ENCODE assay signal across 10 cellular contexts in the genomic region with DNA sequence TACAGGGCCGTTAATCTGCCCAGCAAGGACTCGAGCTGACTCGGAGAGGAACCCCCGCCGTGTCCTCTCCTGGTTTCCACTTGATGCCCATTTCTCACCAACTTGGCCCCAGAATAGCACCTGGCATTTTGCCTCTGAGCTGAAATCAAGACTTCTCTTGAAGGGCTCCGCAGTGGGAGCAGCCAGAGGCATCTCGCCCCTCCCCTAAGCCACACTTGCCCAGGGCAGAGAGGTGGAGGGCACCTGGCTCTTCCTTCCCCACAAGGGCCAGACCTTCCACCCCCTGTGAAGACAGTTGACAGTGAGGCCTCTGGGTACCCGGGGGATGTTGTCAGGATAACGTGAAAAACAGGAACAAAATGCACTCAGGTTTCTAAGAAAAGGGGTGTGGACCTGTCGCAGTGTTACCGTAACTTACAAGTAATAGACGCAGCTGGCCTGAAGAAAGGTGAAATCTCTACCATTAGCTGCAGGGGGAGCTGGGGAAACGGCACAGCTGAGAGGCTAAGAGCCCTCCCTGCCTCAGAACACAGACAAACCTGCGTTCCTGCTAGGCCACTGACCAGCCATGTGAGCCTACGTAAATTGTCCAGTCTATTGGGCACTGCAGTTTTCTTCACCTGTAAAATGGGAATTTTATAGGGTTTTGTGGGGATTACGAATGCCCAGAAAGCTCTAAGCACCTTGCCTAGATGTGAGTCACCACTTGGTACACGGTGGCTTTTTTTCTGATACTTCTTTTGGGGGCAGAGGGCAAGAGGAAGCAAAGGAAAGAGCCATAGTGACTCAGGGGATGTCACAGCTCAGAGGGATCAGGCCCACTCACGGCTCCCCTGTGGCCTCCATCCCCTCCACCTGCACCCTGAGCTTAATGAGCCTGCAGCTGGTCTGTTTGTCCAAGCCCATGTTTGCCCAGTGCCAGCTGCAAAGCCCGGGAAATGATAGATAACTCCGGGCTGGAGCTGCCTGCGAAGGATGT. TPM values are rescaled to one million over a fixed set of nuclear protein-coding genes. Genes with fewer than 3 reads are reported as not detected.
DNase-seq lines count a peak whose midpoint lies in the region; ATAC-seq and TF ChIP-seq lines count a peak whose summit lies in the region.
"Had no signal": no experiment of that assay in that cellular context is flagged by ENCODE, and none has a peak within 500 bp of the region (broad histone marks: within the 10 kb centered on the region; RNA-seq: fewer than 3 reads in every experiment).

No MANE protein-coding gene starts in this region.

- CTCF ChIA-PET in T-cell (lab: Charles Lee) (interaction anchor here (0.6 kb wide), 2 partner anchors 158 to 189 kb away, joined by 3 read pairs; no protein-coding TSS in a partner anchor), GM10248 (lab: Yijun Ruan, JAX) (interaction anchor here (0.6 to 1.6 kb wide), 9 partner anchors 15 to 387 kb away, joined by 3 to 5 read pairs (median 3); no protein-coding TSS in a partner anchor)

- DNase-seq in DMS79 treated with DMSO at 0.1 percent for 48 hours (lab: John Stamatoyannopoulos, UW) (peak; percentile 87), HS-5 (ENCODE audit: low read depth) (peak; percentile 19), T-cell (peak in 16 of 34 experiments; percentile 1 to 42 (median 14)), foreskin keratinocyte (peak; percentile 24 to 51), GDM1 (lab: John Stamatoyannopoulos, UW) (no peak), GM10248 (ENCODE audit: extremely low spot score) (no peak)

- ATAC-seq in T-cell (replicated peaks in 1 of 4), result peak; percentile 66 to 82 (median 74)
- peak; percentile 51 for ATAC-seq in foreskin keratinocyte
- ATAC-seq in HG03280 (IDR thresholded peaks at IDR 0.05; ENCODE audit: unreplicated experiment), result no peak
- no peak for ATAC-seq in GM21619 (IDR thresholded peaks at IDR 0.05; ENCODE audit: unreplicated experiment)

- POLR2A ChIA-PET in T-cell (lab: Charles Lee), result interaction anchor here in 1 of 2 donors (0.5 kb wide), 1 partner anchor 11 kb away, joined by 5 read pairs; no protein-coding TSS in a partner anchor
- POLR2A ChIA-PET in GM10248 (lab: Yijun Ruan, JAX), result no interaction called here

- TF ChIP-seq CTCF in foreskin keratinocyte (conservative IDR thresholded peaks at IDR 0.05), result peak; percentile 64
- no peak for TF ChIP-seq CTCF in GM10248 (IDR thresholded peaks at IDR 0.05; ENCODE audit: control extremely low read depth, extremely low read depth, low read depth, missing control alignments)

- peak overlapping the region in 1 of 3 donors; percentile 10 for H3K4me3 Mint-ChIP-seq in T-cell

- H3K4me1 ChIP-seq in foreskin keratinocyte, result peaks cover 8% of the 10 kb centered on the region

- peaks cover 3 to 4% of the 10 kb centered on the region in 2 donors for H3K27me3 Mint-ChIP-seq in T-cell

- no peaks in the 10 kb centered on the region for H3K9me3 Mint-ChIP-seq in T-cell

- H3K4me1 Mint-ChIP-seq in T-cell, result peaks cover 12 to 26% (median 22%) of the 10 kb centered on the region in 3 donors

- peaks cover 25% of the 10 kb centered on the region for H3K27me3 ChIP-seq in foreskin keratinocyte

- no peak overlapping the region for H3K27ac ChIP-seq in foreskin keratinocyte
- H3K27ac ChIP-seq: thoracic aorta had no signal

- H3K27ac Mint-ChIP-seq in T-cell, result peak overlapping the region; percentile 25 to 60

- H3K36me3 Mint-ChIP-seq in T-cell, result peaks cover 5% of the 10 kb centered on the region

RNA-seq across cellular contexts. Expression of a gene that starts 18.6 kb away (rescaled TPM):
- total RNA-seq in T-cell, result under 1 TPM; 0.07 to 0.56 (median 0.09) TPM
- total RNA-seq in foreskin keratinocyte, result not detected in 2 replicates
- polyA plus RNA-seq in foreskin keratinocyte, result 0.01 TPM in 1 of 2 replicates, not detected in the other
- total RNA-seq: RPMI7951 had no signal

Comparison
In these comparisons a context has a peak if more than half of its experiments do, and no peak if none do; other contexts are left out.
1. DNase-seq: peak in DMS79 treated with DMSO at 0.1 percent for 48 hours (single experiment), HS-5 (single experiment) and foreskin keratinocyte (2 of 2); none in GDM1 (single experiment) and GM10248 (single experiment).
2. ATAC-seq: peak in T-cell (4 of 4) and foreskin keratinocyte (single experiment); none in HG03280 (single experiment) and GM21619 (single experiment).